In genomic region chr4:183550345-183551080, GRCh38 we compare ENCODE assay signal across 15 cellular contexts. TPM values are rescaled to one million over a fixed set of nuclear protein-coding genes. Genes with fewer than 3 reads are reported as not detected.
DNase-seq lines count a peak whose midpoint lies in the region; ATAC-seq and TF ChIP-seq lines count a peak whose summit lies in the region.
"Had no signal": no experiment of that assay in that cellular context is flagged by ENCODE, and none has a peak within 500 bp of the region (broad histone marks: within the 10 kb centered on the region; RNA-seq: fewer than 3 reads in every experiment).

No MANE protein-coding gene starts in this region.

- H3K27ac ChIP-seq in breast epithelium: no peak overlapping the region
- H3K27ac ChIP-seq: BLaER1, HL-60 had no signal

- peak overlapping the region; percentile 13 for H3K27ac Mint-ChIP-seq in MCF 10A (ENCODE audit: low read depth, unreplicated experiment)
- H3K27ac Mint-ChIP-seq in nephron progenitor cell: peak overlapping the region; percentile 33
- H3K27ac Mint-ChIP-seq: CD4-positive, alpha-beta memory T cell; H9 had no signal

- ATAC-seq in HG03139 (IDR thresholded peaks at IDR 0.05; ENCODE audit: unreplicated experiment): no peak

- intact Hi-C loops in MCF 10A (cut with micrococcal nuclease) (no loop called here), breast epithelium (cut with DNase I; ENCODE audit: low total_unique reads) (no loop called here)

- H3K36me3 Mint-ChIP-seq in MCF 10A (ENCODE audit: insufficient read depth, unreplicated experiment) (no peaks in the 10 kb centered on the region), nephron progenitor cell (ENCODE audit: low read depth) (no peaks in the 10 kb centered on the region)
- H3K36me3 Mint-ChIP-seq: CD14-positive monocyte had no signal

- H3K27me3 Mint-ChIP-seq in MCF 10A (ENCODE audit: insufficient read depth, unreplicated experiment) (peaks cover under 1% of the 10 kb centered on the region), nephron progenitor cell (ENCODE audit: low read depth, poor library complexity) (peaks cover 10% of the 10 kb centered on the region)

- POLR2A ChIA-PET in MCF 10A (lab: Yijun Ruan, JAX): no interaction called here

- H3K36me3 ChIP-seq in breast epithelium: no peaks in the 10 kb centered on the region
- H3K36me3 ChIP-seq: BLaER1 had no signal

- TF ChIP-seq CTCF in MCF 10A (IDR thresholded peaks at IDR 0.05; ENCODE audit: unreplicated experiment) (no peak), breast epithelium (IDR thresholded peaks at IDR 0.05) (no peak), nephron progenitor cell (IDR thresholded peaks at IDR 0.05) (no peak)

- no TSS peak for BruUV-seq in MCF 10A (replicated peaks; lab: Mats Ljungman, UMichigan)

- no peak overlapping the region for H3K4me3 ChIP-seq in breast epithelium
- H3K4me3 ChIP-seq: BLaER1 had no signal

- H3K4me1 ChIP-seq in breast epithelium: no peaks in the 10 kb centered on the region
- H3K4me1 ChIP-seq: BLaER1 had no signal

- H3K4me3 Mint-ChIP-seq in MCF 10A (ENCODE audit: unreplicated experiment) (no peak overlapping the region), nephron progenitor cell (peak overlapping the region; percentile 44)
- H3K4me3 Mint-ChIP-seq: CD14-positive monocyte; CD4-positive, alpha-beta memory T cell; H9 had no signal

- H3K9me3 Mint-ChIP-seq in MCF 10A (ENCODE audit: unreplicated experiment): peaks cover 10% of the 10 kb centered on the region
- peaks cover 17% of the 10 kb centered on the region for H3K9me3 Mint-ChIP-seq in nephron progenitor cell

- no peak for TF ChIP-seq POLR2A in breast epithelium (IDR thresholded peaks at IDR 0.05)

- CTCF ChIA-PET in MCF 10A (lab: Yijun Ruan, JAX): interaction anchor here (0.6 kb wide), 1 partner anchor 27 kb away, joined by 3 read pairs; no protein-coding TSS in a partner anchor

- H3K27me3 ChIP-seq in breast epithelium: no peaks in the 10 kb centered on the region
- H3K27me3 ChIP-seq: BLaER1 had no signal

- DNase-seq in MCF 10A (ENCODE audit: unreplicated experiment): no peak
- no peak for DNase-seq in breast epithelium (ENCODE audit: low spot score in 2 of 2)
- DNase-seq in fibroblast of gingiva (ENCODE audit: low read depth): peak; percentile 16
- no peak for DNase-seq in nephron progenitor cell
- DNase-seq in HCEC 1CT: no peak
- DNase-seq in DMS 273 treated with DMSO at 0.1 percent for 48 hours (lab: John Stamatoyannopoulos, UW): no peak
- DNase-seq: 8988T; CD4-positive, alpha-beta memory T cell; DMS79 treated with DMSO at 0.1 percent for 48 hours; GF-D8; H9 had no signal

- no peaks in the 10 kb centered on the region for H3K9me3 ChIP-seq in breast epithelium

- no peaks in the 10 kb centered on the region for H3K4me1 Mint-ChIP-seq in MCF 10A (ENCODE audit: insufficient read depth, unreplicated experiment)
- peaks cover 23% of the 10 kb centered on the region for H3K4me1 Mint-ChIP-seq in nephron progenitor cell
- H3K4me1 Mint-ChIP-seq: CD4-positive, alpha-beta memory T cell had no signal

RNA-seq across cellular contexts. Expression of gene ING2, which starts 45.7 kb away (rescaled TPM):
- total RNA-seq in MCF 10A (2022): 7.1 and 10.5 TPM in 2 replicates
- 10 to 100 TPM in 2 of 3 donors, 1 to 10 TPM in 1; 7.9 to 23.0 (median 13.8) TPM for total RNA-seq in breast epithelium
